15 cellular contexts compared by ENCODE assay signal in the genomic region with DNA sequence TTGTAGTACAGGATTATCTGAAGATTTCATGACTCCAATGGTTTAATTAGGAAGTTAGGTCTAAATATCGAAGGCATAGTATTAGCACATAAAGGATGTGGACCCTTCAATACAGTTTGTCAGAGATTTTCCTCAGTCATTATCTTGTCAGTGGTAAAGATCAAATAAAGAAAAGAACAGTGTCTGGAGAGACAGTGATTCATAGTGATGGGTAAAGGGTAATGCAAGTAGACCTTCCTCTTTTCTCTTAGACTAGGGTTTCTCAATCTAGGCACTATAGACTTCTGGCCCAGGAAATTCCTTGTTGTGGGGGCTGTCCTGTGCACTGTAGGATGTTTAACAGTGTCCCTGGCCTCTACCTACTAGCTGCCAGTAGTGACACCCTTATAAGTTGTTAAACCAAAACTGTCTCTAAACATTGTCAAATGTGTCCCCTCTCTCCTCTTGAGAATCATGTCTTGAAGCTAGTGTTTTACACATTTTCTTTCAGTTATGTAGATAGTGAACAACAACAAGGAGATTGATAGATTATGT. TPM values are rescaled to one million over a fixed set of nuclear protein-coding genes. Genes with fewer than 3 reads are reported as not detected.
DNase-seq lines count a peak whose midpoint lies in the region; ATAC-seq, FAIRE-seq and TF ChIP-seq lines count a peak whose summit lies in the region.
"Had no signal": no experiment of that assay in that cellular context is flagged by ENCODE, and none has a peak within 500 bp of the region (broad histone marks: within the 10 kb centered on the region; RNA-seq: fewer than 3 reads in every experiment).

No MANE protein-coding gene starts in this region.

- in situ Hi-C loops in GM12878 (cut with MboI): loop anchor here (25.0 kb wide), 1 partner anchor 494 kb away; the partner anchor contains the start of genes SLC25A46 and TMEM232

- H3K9ac ChIP-seq in OCI-LY3 (ENCODE audit: low read length) (peak overlapping the region; percentile 96), GM12878 (ENCODE audit: control insufficient read depth, insufficient read depth, low read length) (peak overlapping the region; percentile 28)
- H3K9ac ChIP-seq: GM23248 had no signal

- peaks cover 33% of the 10 kb centered on the region for H4K20me1 ChIP-seq in OCI-LY3 (ENCODE audit: insufficient read depth, low read length)
- H4K20me1 ChIP-seq in GM12878 (ENCODE audit: control insufficient read depth, insufficient read depth): no peaks in the 10 kb centered on the region

- RAD21 ChIA-PET in GM12878 (lab: Charles Lee; ENCODE audit: unreplicated experiment): interaction anchor here (1.0 to 21.9 kb wide), 9 partner anchors 7 to 300 kb away, joined by 3 to 443 read pairs (median 4); no protein-coding TSS in a partner anchor

- peak overlapping the region; percentile 68 for H3K27ac ChIP-seq in CD4-positive, alpha-beta T cell (ENCODE audit: low read depth, low read length)
- peak overlapping the region; percentile 99 for H3K27ac ChIP-seq in OCI-LY3 (ENCODE audit: low read length)
- H3K27ac ChIP-seq in GM12878 (ENCODE audit: control insufficient read depth, insufficient read depth): peak overlapping the region; percentile 85
- H3K27ac ChIP-seq in small intestine (ENCODE audit: low read depth in 1 of 2, low read length in 1 of 2): peak overlapping the region in 1 of 2 donors; percentile 64
- H3K27ac ChIP-seq: GM23248, HL-60 had no signal

- CTCF ChIA-PET in CD4-positive, alpha-beta T cell (lab: Charles Lee): interaction anchor here (1.0 to 2.2 kb wide), 5 partner anchors 10 to 1638 kb away, joined by 3 to 15 read pairs (median 4); no protein-coding TSS in a partner anchor
- CTCF ChIA-PET in GM12878 (lab: Yijun Ruan, JAX): interaction anchor here (1.1 to 16.0 kb wide), 4 partner anchors 9 to 915 kb away, joined by 3 to 263 read pairs (median 13); no protein-coding TSS in a partner anchor

- TF ChIP-seq POLR2A in GM12878 (IDR thresholded peaks at IDR 0.05; ENCODE audit: low read depth, low read length): no peak

- H3K4me3 Mint-ChIP-seq in CD4-positive, alpha-beta T cell: peak overlapping the region; percentile 83
- H3K4me3 Mint-ChIP-seq: stimulated activated memory B cell treated with anti-CD40 and anti-IgM and Interleukin-4, amounts not matched to agents 10 μg/mL and 1 μg/mL and 100 μg/mL, for 72 hours had no signal

- intact Hi-C loops in CD4-positive, alpha-beta T cell (cut with DNase I, micrococcal nuclease): no loop called here
- intact Hi-C loops in GM12878 (cut with micrococcal nuclease; ENCODE audit: unreplicated experiment): no loop called here

- no peaks in the 10 kb centered on the region for H3K27me3 ChIP-seq in CD4-positive, alpha-beta T cell (ENCODE audit: control insufficient read depth, insufficient read depth, low read length)
- H3K27me3 ChIP-seq in OCI-LY3 (ENCODE audit: low read depth, low read length): no peaks in the 10 kb centered on the region
- no peaks in the 10 kb centered on the region for H3K27me3 ChIP-seq in GM12878 (replicated peaks in 1 of 2; ENCODE audit: control insufficient read depth in 2 of 2, insufficient read depth in 2 of 2, low read length in 1 of 2)
- H3K27me3 ChIP-seq in small intestine (ENCODE audit: control insufficient read depth in 2 of 2, insufficient read depth in 2 of 2, low read length in 2 of 2): no peaks in the 10 kb centered on the region

- H3K9me3 Mint-ChIP-seq in CD4-positive, alpha-beta T cell: no peaks in the 10 kb centered on the region
- H3K9me3 Mint-ChIP-seq: naive B cell; stimulated activated memory B cell treated with anti-CD40 and anti-IgM and Interleukin-4, amounts not matched to agents 10 μg/mL and 1 μg/mL and 100 μg/mL, for 72 hours had no signal

- TF ChIP-seq RAD21 in GM12878 (IDR thresholded peaks at IDR 0.05; ENCODE audit: insufficient read depth, low read depth, low read length): no peak

- DNase-seq in CD4-positive, alpha-beta T cell: no peak
- DNase-seq in GM12878 (ENCODE audit: low read depth, low spot score) (no peak), H4 (ENCODE audit: low spot score) (no peak), small intestine (no peak)
- DNase-seq: DMS79 treated with DMSO at 0.1 percent for 48 hours, GM23248, left ventricle myocardium superior, naive B cell, NCI-H2081 had no signal

- no peak for TF ChIP-seq CTCF in CD4-positive, alpha-beta T cell (IDR thresholded peaks at IDR 0.05)
- no peak for TF ChIP-seq CTCF in OCI-LY3 (IDR thresholded peaks at IDR 0.05; ENCODE audit: low read depth, low read length)
- TF ChIP-seq CTCF in GM12878 (IDR thresholded peaks at IDR 0.05 in 2 of 3, conservative IDR thresholded peaks at IDR 0.05 in 1 of 3; ENCODE audit: control insufficient read depth in 2 of 3, extremely low read depth in 1 of 3, insufficient read depth in 1 of 3, low read depth in 3 of 3, low read length in 3 of 3): no peak

- no peaks in the 10 kb centered on the region for H3K27me3 Mint-ChIP-seq in CD4-positive, alpha-beta T cell

- H3K79me2 ChIP-seq in OCI-LY3 (ENCODE audit: low read length): peaks cover 100% of the 10 kb centered on the region
- H3K79me2 ChIP-seq in GM12878 (ENCODE audit: control insufficient read depth, insufficient read depth, low read length): peaks cover 98% of the 10 kb centered on the region

- H3K4me1 Mint-ChIP-seq in CD4-positive, alpha-beta T cell (ENCODE audit: low read depth): peaks cover 92% of the 10 kb centered on the region

- no peaks in the 10 kb centered on the region for H3K9me3 ChIP-seq in CD4-positive, alpha-beta T cell (ENCODE audit: control insufficient read depth, low read length)
- H3K9me3 ChIP-seq in OCI-LY3 (ENCODE audit: insufficient read depth, low read length) (no peaks in the 10 kb centered on the region), GM12878 (replicated peaks; ENCODE audit: control insufficient read depth, insufficient read depth, low read length) (no peaks in the 10 kb centered on the region), small intestine (ENCODE audit: control insufficient read depth, low read depth) (no peaks in the 10 kb centered on the region)

- H3K36me3 Mint-ChIP-seq in CD4-positive, alpha-beta T cell (ENCODE audit: low read depth): peaks cover 44% of the 10 kb centered on the region
- H3K36me3 Mint-ChIP-seq: naive B cell; stimulated activated memory B cell treated with anti-CD40 and anti-IgM and Interleukin-4, amounts not matched to agents 10 μg/mL and 1 μg/mL and 100 μg/mL, for 72 hours had no signal

- WGBS in GM12878 (ENCODE audit: insufficient coverage, insufficient replicate concordance, low lambda C conversion rate, missing lambda C conversion rate): 100% methylated on average over 1 of the region's 1 CpG
- 51 to 84% (median 83%) methylated on average over 1 of the region's 1 CpG for WGBS in small intestine, 3 donors

- H2AFZ ChIP-seq in OCI-LY3 (ENCODE audit: low read depth, low read length): no peak overlapping the region
- no peak overlapping the region for H2AFZ ChIP-seq in GM12878 (ENCODE audit: control insufficient read depth, low read depth, low read length)
- H2AFZ ChIP-seq: GM23248 had no signal

- no peak for FAIRE-seq in GM12878 (lab: Jason Lieb, UNC)
- FAIRE-seq in small intestine (lab: Jason Lieb, UNC): no peak

- POLR2A ChIA-PET in CD4-positive, alpha-beta T cell (lab: Charles Lee): interaction anchor here (0.8 to 10.7 kb wide), 14 partner anchors 7 to 1700 kb away, joined by 3 to 196 read pairs (median 4); partner anchors contain the start of gene WDR36
- POLR2A ChIA-PET in GM12878 (lab: Charles Lee): interaction anchor here (0.6 to 13.0 kb wide), 6 partner anchors 8 to 284 kb away, joined by 4 to 172 read pairs (median 6); no protein-coding TSS in a partner anchor

- H3K4me1 ChIP-seq in OCI-LY3 (ENCODE audit: low read length): peaks cover 90% of the 10 kb centered on the region
- H3K4me1 ChIP-seq in GM12878 (ENCODE audit: control insufficient read depth, insufficient read depth, low read length): peaks cover 56% of the 10 kb centered on the region
- peaks cover 0 to 6% of the 10 kb centered on the region in 2 donors for H3K4me1 ChIP-seq in small intestine (ENCODE audit: control insufficient read depth in 2 of 2, insufficient read depth in 1 of 2, low read depth in 1 of 2, low read length in 1 of 2)

- peak; percentile 33 for ATAC-seq in CD4-positive, alpha-beta T cell (ENCODE audit: poor library complexity)
- ATAC-seq in GM18868 (IDR thresholded peaks at IDR 0.05; ENCODE audit: unreplicated experiment) (peak; percentile 25), GM12878 (peak; percentile 27), esophagus mucosa (no peak), GM21528 (IDR thresholded peaks at IDR 0.05; ENCODE audit: low FRiP score, unreplicated experiment) (no peak)
- ATAC-seq: left ventricle myocardium superior; stimulated activated memory B cell treated with anti-CD40 and anti-IgM and Interleukin-4, amounts not matched to agents 10 μg/mL and 1 μg/mL and 100 μg/mL, for 72 hours had no signal

- H3K4me3 ChIP-seq in OCI-LY3 (ENCODE audit: low read length) (peak overlapping the region; percentile 56), GM12878 (peak overlapping the region; percentile 35; the same call in 1 of the 2 replicates), small intestine (ENCODE audit: low read depth in 1 of 2, low read length in 2 of 2) (no peak overlapping the region)
- H3K4me3 ChIP-seq: GM23248 had no signal

- SMC1A ChIA-PET in GM12878 (lab: Charles Lee; ENCODE audit: uncharacterized antibody, unreplicated experiment): interaction anchor here (0.6 to 23.4 kb wide), 8 partner anchors 20 to 1118 kb away, joined by 3 to 608 read pairs (median 4); no protein-coding TSS in a partner anchor

- H3K36me3 ChIP-seq in OCI-LY3 (replicated peaks; ENCODE audit: low read depth, low read length): peaks cover 16% of the 10 kb centered on the region
- H3K36me3 ChIP-seq in GM12878 (ENCODE audit: control insufficient read depth in 2 of 2, insufficient read depth in 2 of 2, low read length in 1 of 2): peaks cover 0 to 2% of the 10 kb centered on the region in 2 experiments; a peak in 1 of 4 replicates
- no peaks in the 10 kb centered on the region for H3K36me3 ChIP-seq in small intestine (ENCODE audit: control insufficient read depth in 2 of 2, insufficient read depth in 2 of 2, low read length in 2 of 2)

- no peak for TF ChIP-seq EP300 in GM12878 (IDR thresholded peaks at IDR 0.05; ENCODE audit: borderline replicate concordance in 1 of 2, control insufficient read depth in 1 of 2, low read depth in 2 of 2, low read length in 2 of 2)

- H3K27ac Mint-ChIP-seq in CD4-positive, alpha-beta T cell: peak overlapping the region; percentile 90
- H3K27ac Mint-ChIP-seq: naive B cell had no signal

- H3K4me2 ChIP-seq in OCI-LY3 (ENCODE audit: low read length): peak overlapping the region; percentile 98
- H3K4me2 ChIP-seq in GM12878 (ENCODE audit: control insufficient read depth, insufficient read depth): peak overlapping the region; percentile 93

- BruUV-seq in GM12878 (replicated peaks; lab: Mats Ljungman, UMichigan): no TSS peak

RNA-seq across cellular contexts. Expression of gene CAMK4, which starts 6.9 kb away (rescaled TPM):
- 100 to 1,000 TPM; 202 to 225 TPM for total RNA-seq in CD4-positive, alpha-beta T cell
- total RNA-seq in GM12878 (2013; cell fraction: nucleolus; rRNA removed): 79.4 and 87.6 TPM in 2 replicates
- total RNA-seq in GM12878 (2014; rRNA removed): 31.5 and 34.5 TPM in 2 replicates
- total RNA-seq in GM12878 (2014; rRNA removed; fragmentation: Illumina TruSeq; extraction: Trizol): 51.0 and 55.6 TPM in 2 replicates
- total RNA-seq in GM12878 (2021): 51.9 and 54.4 TPM in 2 replicates
- polyA plus RNA-seq in GM12878 (2011; ENCODE audit: low read depth): 10.7 TPM
- polyA plus RNA-seq in GM12878 (2011; rRNA removed): 35.8 and 47.1 TPM in 2 replicates
- polyA plus RNA-seq in GM12878 (2011; cell fraction: cytosol; rRNA removed): 17.7 and 18.9 TPM in 2 replicates
- 14.0 and 16.6 TPM in 2 replicates for polyA plus RNA-seq in GM12878 (2011; cell fraction: nucleus; rRNA removed)
- polyA plus RNA-seq in GM12878 (2012): 18.5 and 26.3 TPM in 2 replicates
- 30.5 and 39.0 TPM in 2 replicates for polyA plus RNA-seq in GM12878 (2014; fragmentation: Illumina TruSeq; extraction: Trizol)
- polyA plus RNA-seq in GM12878 (2014; fragmentation: Nextera tagmentation; extraction: Ambion mirVana): 10 to 100 TPM; 13.3 to 15.0 TPM
- polyA plus RNA-seq in GM12878 (2014; rRNA removed): 38.5 and 45.0 TPM in 2 replicates
- polyA plus RNA-seq in GM12878 (2016; fragmentation: Nextera tagmentation; extraction: Ambion mirVana): 10 to 100 TPM; 31.4 to 34.9 TPM
- polyA minus RNA-seq in GM12878 (2011; rRNA and poly(A)+ RNA removed): 41.1 and 45.5 TPM in 2 replicates
- polyA minus RNA-seq in GM12878 (2011; cell fraction: cytosol; rRNA and poly(A)+ RNA removed): 17.9 and 34.2 TPM in 2 replicates
- 25.5 and 30.0 TPM in 2 replicates for polyA minus RNA-seq in GM12878 (2011; cell fraction: nucleus; rRNA and poly(A)+ RNA removed)
- total RNA-seq in H4 (2014; rRNA removed; shearing (Covaris generic)): 8.8 and 22.5 TPM in 2 replicates
- total RNA-seq in esophagus mucosa: 1.6 TPM
- 1 to 10 TPM in 2 of 3 donors, under 1 TPM in 1; 0.89 to 2.4 (median 2.0) TPM for polyA plus RNA-seq in small intestine

Comparison
In these comparisons a context has a peak if more than half of its experiments do, and no peak if none do; other contexts are left out.
1. ATAC-seq: peak in CD4-positive, alpha-beta T cell (single experiment), GM18868 (single experiment) and GM12878 (single experiment); none in esophagus mucosa (single experiment) and GM21528 (single experiment).
2. H3K4me3 ChIP-seq: peak in OCI-LY3 (single experiment) and GM12878 (single experiment); none in small intestine (0 of 2).